Comparison of ENCODE assay signal across 32 cellular contexts in genomic region chr14:22419620-22420019, GRCh38.
A peak's percentile ranks its signal among the peaks of the same experiment; 100 is the strongest.
DNase-seq lines count a peak whose midpoint lies in the region; ATAC-seq and TF ChIP-seq lines count a peak whose summit lies in the region.
"Had no signal": no experiment of that assay in that cellular context is flagged by ENCODE, and none has a peak within 500 bp of the region (broad histone marks: within the 10 kb centered on the region; RNA-seq: fewer than 3 reads in every experiment).

No MANE protein-coding gene starts in this region.

- peaks cover 10 to 78% (median 65%) of the 10 kb centered on the region in 10 experiments for H3K4me1 ChIP-seq in BLaER1 treated with 17β-estradiol and CSF1 and Interleukin-3, amounts not matched to agents 10 nM and 100 nM
- H3K4me1 ChIP-seq: A549, breast epithelium, Peyer's patch had no signal

- TF ChIP-seq CTCF in nephron (IDR thresholded peaks at IDR 0.05; ENCODE audit: unreplicated experiment in 3 of 3) = no peak
- TF ChIP-seq CTCF in foreskin fibroblast (IDR thresholded peaks at IDR 0.05; ENCODE audit: low read depth, low read length) = no peak

- H3K9me3 Mint-ChIP-seq in nephron = peaks cover 3% of the 10 kb centered on the region
- no peaks in the 10 kb centered on the region for H3K9me3 Mint-ChIP-seq in stimulated activated memory B cell treated with anti-CD40 and anti-IgM and Interleukin-4, amounts not matched to agents 10 μg/mL and 1 μg/mL and 100 μg/mL, for 72 hours
- H3K9me3 Mint-ChIP-seq: activated naive CD4-positive, alpha-beta T cell treated with anti-CD3 and anti-CD28 coated beads, Interleukin-2, amount 50 U/mL, for 72 hours; CD4-positive, alpha-beta memory T cell; HFFc6; naive thymus-derived CD4-positive, alpha-beta T cell had no signal

- peaks cover 36% of the 10 kb centered on the region for H3K4me1 Mint-ChIP-seq in nephron
- H3K4me1 Mint-ChIP-seq in stimulated activated memory B cell treated with anti-CD40 and anti-IgM and Interleukin-4, amounts not matched to agents 10 μg/mL and 1 μg/mL and 100 μg/mL, for 72 hours = peaks cover 24% of the 10 kb centered on the region
- H3K4me1 Mint-ChIP-seq: CD4-positive, alpha-beta memory T cell had no signal

- no peaks in the 10 kb centered on the region for H4K20me1 ChIP-seq in BLaER1 treated with 17β-estradiol and CSF1 and Interleukin-3, amounts not matched to agents 10 nM and 100 nM

- no peaks in the 10 kb centered on the region for H3K9me3 ChIP-seq in BLaER1 treated with 17β-estradiol and CSF1 and Interleukin-3, amounts not matched to agents 10 nM and 100 nM (replicated peaks in 1 of 11)
- H3K9me3 ChIP-seq: A549, breast epithelium, Peyer's patch had no signal

- no peaks in the 10 kb centered on the region for H3K27me3 ChIP-seq in BLaER1 treated with 17β-estradiol and CSF1 and Interleukin-3, amounts not matched to agents 10 nM and 100 nM
- H3K27me3 ChIP-seq: breast epithelium, Peyer's patch had no signal

- H3K9ac ChIP-seq in BLaER1 treated with 17β-estradiol and CSF1 and Interleukin-3, amounts not matched to agents 10 nM and 100 nM = peak overlapping the region in 2 of 11 experiments; percentile 18 to 60; a peak in 3 of 22 replicates
- H3K9ac ChIP-seq: GM23248 had no signal

- no peak for ATAC-seq in stimulated activated memory B cell treated with anti-CD40 and anti-IgM and Interleukin-4, amounts not matched to agents 10 μg/mL and 1 μg/mL and 100 μg/mL, for 72 hours
- no peak for ATAC-seq in HG02678 (IDR thresholded peaks at IDR 0.05; ENCODE audit: unreplicated experiment)
- ATAC-seq: A549; activated naive CD4-positive, alpha-beta T cell treated with anti-CD3 and anti-CD28 coated beads, Interleukin-2, amount 50 U/mL, for 72 hours; naive thymus-derived CD4-positive, alpha-beta T cell; stimulated activated naive CD8-positive, alpha-beta T cell treated with anti-CD3 and anti-CD28 coated beads, Interleukin-15, Interleukin-2, amounts not matched to agents 100 U/mL and 50 U/mL, for 24 hours had no signal

- H3K4me3 ChIP-seq in BLaER1 treated with 17β-estradiol and CSF1 and Interleukin-3, amounts not matched to agents 10 nM and 100 nM = no peak overlapping the region
- H3K4me3 ChIP-seq in foreskin fibroblast (ENCODE audit: low read depth in 1 of 2, low read length in 2 of 2) = no peak overlapping the region
- H3K4me3 ChIP-seq: A549, breast epithelium, GM23248, Peyer's patch, skin epidermis had no signal

- H3K27ac Mint-ChIP-seq in nephron = peak overlapping the region; percentile 31 to 44 (median 38)
- no peak overlapping the region for H3K27ac Mint-ChIP-seq in stimulated activated memory B cell treated with anti-CD40 and anti-IgM and Interleukin-4, amounts not matched to agents 10 μg/mL and 1 μg/mL and 100 μg/mL, for 72 hours
- H3K27ac Mint-ChIP-seq: activated naive CD4-positive, alpha-beta T cell treated with anti-CD3 and anti-CD28 coated beads, Interleukin-2, amount 50 U/mL, for 72 hours; CD4-positive, alpha-beta memory T cell; HFFc6; naive thymus-derived CD4-positive, alpha-beta T cell had no signal

- peak overlapping the region in 8 of 11 experiments; percentile 56 to 75 (median 64); a peak in 15 of 22 replicates for H3K4me2 ChIP-seq in BLaER1 treated with 17β-estradiol and CSF1 and Interleukin-3, amounts not matched to agents 10 nM and 100 nM
- H3K4me2 ChIP-seq: A549 had no signal

- DNase-seq in NCI-H226 (peak; percentile 12), iPS-NIHi11 (ENCODE audit: low spot score) (peak; percentile 12), foreskin fibroblast (no peak), hypothalamus (lab: John Stamatoyannopoulos, UW) (no peak)
- DNase-seq: activated CD4-positive, alpha-beta T cell treated with anti-CD3 and anti-CD28 coated beads for 48 hours; AML-193; amygdala; CD4-positive, alpha-beta memory T cell; effector CD4-positive, alpha-beta T cell; GM23248; HFFc6; KG1; MV-4-11; naive thymus-derived CD4-positive, alpha-beta T cell; NCI-H1436 treated with DMSO at 0.1 percent for 48 hours; NCI-H2081 treated with DMSO at 0.1 percent for 48 hours; NCI-H345; NCI-H69; Peyer's patch; SIG-M5; stimulated activated naive CD8-positive, alpha-beta T cell treated with anti-CD3 and anti-CD28 coated beads, Interleukin-15, Interleukin-2, amounts not matched to agents 100 U/mL and 50 U/mL, for 24 hours; SW 1271; T-helper 9 cell had no signal

- H3K27me3 Mint-ChIP-seq in nephron (ENCODE audit: low read depth) = peaks cover 3% of the 10 kb centered on the region
- peaks cover 10% of the 10 kb centered on the region for H3K27me3 Mint-ChIP-seq in stimulated activated memory B cell treated with anti-CD40 and anti-IgM and Interleukin-4, amounts not matched to agents 10 μg/mL and 1 μg/mL and 100 μg/mL, for 72 hours
- H3K27me3 Mint-ChIP-seq: CD4-positive, alpha-beta memory T cell; naive thymus-derived CD4-positive, alpha-beta T cell had no signal

- H3K36me3 Mint-ChIP-seq in nephron (ENCODE audit: low read depth) = no peaks in the 10 kb centered on the region
- no peaks in the 10 kb centered on the region for H3K36me3 Mint-ChIP-seq in stimulated activated memory B cell treated with anti-CD40 and anti-IgM and Interleukin-4, amounts not matched to agents 10 μg/mL and 1 μg/mL and 100 μg/mL, for 72 hours
- H3K36me3 Mint-ChIP-seq: activated naive CD4-positive, alpha-beta T cell treated with anti-CD3 and anti-CD28 coated beads, Interleukin-2, amount 50 U/mL, for 72 hours; CD4-positive, alpha-beta memory T cell; naive thymus-derived CD4-positive, alpha-beta T cell had no signal

- no peak overlapping the region for H3K4me3 Mint-ChIP-seq in nephron
- H3K4me3 Mint-ChIP-seq in stimulated activated memory B cell treated with anti-CD40 and anti-IgM and Interleukin-4, amounts not matched to agents 10 μg/mL and 1 μg/mL and 100 μg/mL, for 72 hours = no peak overlapping the region
- H3K4me3 Mint-ChIP-seq: CD4-positive, alpha-beta memory T cell; HFFc6; naive thymus-derived CD4-positive, alpha-beta T cell had no signal

- peak overlapping the region in 7 of 11 experiments; percentile 29 to 82 (median 64); a peak in 12 of 22 replicates for H3K27ac ChIP-seq in BLaER1 treated with 17β-estradiol and CSF1 and Interleukin-3, amounts not matched to agents 10 nM and 100 nM
- H3K27ac ChIP-seq: A549, epithelial cell of prostate, GM23248, Peyer's patch, skin epidermis had no signal

- no peaks in the 10 kb centered on the region for H3K36me3 ChIP-seq in BLaER1 treated with 17β-estradiol and CSF1 and Interleukin-3, amounts not matched to agents 10 nM and 100 nM
- H3K36me3 ChIP-seq: breast epithelium, Peyer's patch had no signal

Comparison
In these comparisons a context has a peak if more than half of its experiments do, and no peak if none do; other contexts are left out.
1. DNase-seq: peak in NCI-H226 (single experiment) and iPS-NIHi11 (single experiment); none in foreskin fibroblast (0 of 2) and hypothalamus (0 of 51).